11 cellular contexts compared by ENCODE assay signal in the genomic region with DNA sequence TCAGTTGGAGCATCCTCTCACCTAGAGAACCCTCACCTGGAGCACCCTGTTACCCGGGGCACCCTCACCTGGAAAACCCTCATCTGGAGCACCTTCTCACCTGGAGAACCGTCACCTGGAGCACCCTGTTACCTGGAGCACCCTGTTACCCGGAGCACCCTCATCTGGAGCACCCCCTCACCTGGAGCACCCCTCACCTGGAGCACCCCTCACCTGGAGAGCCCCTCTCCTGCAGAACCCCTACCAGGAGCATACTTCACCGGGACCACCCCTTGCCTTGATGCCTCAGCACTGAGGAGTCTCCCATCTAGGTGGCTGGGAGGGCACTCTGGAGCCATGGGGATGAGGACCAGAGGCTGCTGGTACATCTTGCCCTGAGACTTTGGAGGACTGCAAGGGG. TPM values are rescaled to one million over a fixed set of nuclear protein-coding genes. Genes with fewer than 3 reads are reported as not detected.
DNase-seq lines count a peak whose midpoint lies in the region; ATAC-seq and TF ChIP-seq lines count a peak whose summit lies in the region.
"Had no signal": no experiment of that assay in that cellular context is flagged by ENCODE, and none has a peak within 500 bp of the region (broad histone marks: within the 10 kb centered on the region; RNA-seq: fewer than 3 reads in every experiment).

No MANE protein-coding gene starts in this region.

- ATAC-seq in HG02840 (IDR thresholded peaks at IDR 0.05; ENCODE audit: low FRiP score, unreplicated experiment) = no peak
- ATAC-seq: GM23338 had no signal

- H3K27me3 Mint-ChIP-seq in brain (peaks cover 11% of the 10 kb centered on the region), neural crest cell (ENCODE audit: low read depth) (peaks cover 53% of the 10 kb centered on the region)

- H3K4me3 Mint-ChIP-seq in brain = peak overlapping the region in 4 of 5 experiments; percentile 75 to 87 (median 82)
- peak overlapping the region; percentile 84 for H3K4me3 Mint-ChIP-seq in neural crest cell
- H3K4me3 Mint-ChIP-seq: GM23338 had no signal

- no peak for TF ChIP-seq CTCF in brain (conservative IDR thresholded peaks at IDR 0.05)
- no peak for TF ChIP-seq CTCF in neural crest cell (conservative IDR thresholded peaks at IDR 0.05)

- H3K9me3 Mint-ChIP-seq in brain (peaks cover 0 to 2% (median 0%) of the 10 kb centered on the region in 5 experiments), neural crest cell (no peaks in the 10 kb centered on the region)

- no peaks in the 10 kb centered on the region for H3K36me3 Mint-ChIP-seq in brain
- H3K36me3 Mint-ChIP-seq in neural crest cell (ENCODE audit: low read depth) = no peaks in the 10 kb centered on the region
- H3K36me3 Mint-ChIP-seq: CD14-positive monocyte had no signal

- H3K4me1 Mint-ChIP-seq in brain (peaks cover 61% of the 10 kb centered on the region), neural crest cell (peaks cover 17% of the 10 kb centered on the region)
- H3K4me1 Mint-ChIP-seq: CD14-positive monocyte, GM23338 had no signal

- DNase-seq in DMS53 (lab: John Stamatoyannopoulos, UW) = peak; percentile 50
- no peak for DNase-seq in DMS53 treated with DMSO at 0.1 percent for 48 hours (lab: John Stamatoyannopoulos, UW; ENCODE audit: unreplicated experiment)
- DNase-seq in neural crest cell (ENCODE audit: low read depth, low spot score) = no peak
- DNase-seq in NCI-H524 (lab: John Stamatoyannopoulos, UW) = no peak
- DNase-seq: 8988T, GDM1, KG1 had no signal

- H3K27ac Mint-ChIP-seq in brain = peak overlapping the region; percentile 94 to 99 (median 98)
- H3K27ac Mint-ChIP-seq in neural crest cell (ENCODE audit: unreplicated experiment) = peak overlapping the region; percentile 19
- H3K27ac Mint-ChIP-seq: CD14-positive monocyte, GM23338 had no signal

RNA-seq across cellular contexts. Expression of a gene that starts 3.4 kb away (rescaled TPM):
- polyA plus RNA-seq in brain (ENCODE audit: insufficient read depth, low read depth, low replicate concordance) = 188 TPM
- 2.5 and 3.0 TPM in 2 replicates for total RNA-seq in neural crest cell

RNA-seq across cellular contexts. Expression of a gene that starts 6.0 kb away (rescaled TPM):
- 125 TPM for polyA plus RNA-seq in brain (ENCODE audit: insufficient read depth, low read depth, low replicate concordance)
- 210 and 224 TPM in 2 replicates for total RNA-seq in neural crest cell

RNA-seq across cellular contexts. Expression of a gene that starts 12.0 kb away (rescaled TPM):
- polyA plus RNA-seq in brain (ENCODE audit: insufficient read depth, low read depth, low replicate concordance) = 37.7 TPM
- 51.1 and 52.7 TPM in 2 replicates for total RNA-seq in neural crest cell

RNA-seq across cellular contexts. Expression of a gene that starts 17.3 kb away (rescaled TPM):
- polyA plus RNA-seq in brain (ENCODE audit: insufficient read depth, low read depth, low replicate concordance) = 0.39 TPM
- total RNA-seq in neural crest cell = 7.0 and 7.2 TPM in 2 replicates
- polyA plus RNA-seq: CD14-positive monocyte had no signal

RNA-seq across cellular contexts. Expression of a gene that starts 17.9 kb away (rescaled TPM):
- 8.7 TPM for polyA plus RNA-seq in brain (ENCODE audit: insufficient read depth, low read depth, low replicate concordance)
- 15.0 and 15.4 TPM in 2 replicates for total RNA-seq in neural crest cell
